18 cellular contexts compared by ENCODE assay signal in genomic region chr4:20046179-20046578, GRCh38.
DNase-seq lines count a peak whose midpoint lies in the region; ATAC-seq and TF ChIP-seq lines count a peak whose summit lies in the region.
"Had no signal": no experiment of that assay in that cellular context is flagged by ENCODE, and none has a peak within 500 bp of the region (broad histone marks: within the 10 kb centered on the region; RNA-seq: fewer than 3 reads in every experiment).

No MANE protein-coding gene starts in this region.

- no peak overlapping the region for H2AK5ac ChIP-seq in IMR-90 (ENCODE audit: low read depth, low read length)

- no peak for ATAC-seq in IMR-90 (ENCODE audit: low read depth)
- ATAC-seq: CD8-positive, alpha-beta T cell had no signal

- no peak overlapping the region for H3K56ac ChIP-seq in IMR-90 (ENCODE audit: extremely low read depth, insufficient read depth, low read length)

- DNase-seq in IMR-90: no peak
- peak; percentile 46 for DNase-seq in amniotic epithelial cell (ENCODE audit: low read depth)
- peak; percentile 13 for DNase-seq in iris pigment epithelial cell (ENCODE audit: low read depth)
- no peak for DNase-seq in nephron progenitor cell
- DNase-seq in brain microvascular endothelial cell: no peak
- no peak for DNase-seq in iPS-NIHi11 (ENCODE audit: low spot score)
- no peak for DNase-seq in stomach
- no peak for DNase-seq in HCEC 1CT
- DNase-seq: Calu3; CD8-positive, alpha-beta T cell; DMS79 treated with DMSO at 0.1 percent for 48 hours; GF-D8; HFFc6; KBM-7 had no signal

- H3K9me3 Mint-ChIP-seq in nephron progenitor cell: no peaks in the 10 kb centered on the region
- H3K9me3 Mint-ChIP-seq: HFFc6 had no signal

- in situ Hi-C loops in IMR-90 (cut with MboI; ENCODE audit: low sequenced_read_pairs): no loop called here
- in situ Hi-C loops in brain microvascular endothelial cell (cut with HindIII; ENCODE audit: low pct_ligation_motif_present, low sequenced_read_pairs): no loop called here

- H3K4me1 ChIP-seq in IMR-90 (ENCODE audit: control insufficient read depth, insufficient read depth, low read length): no peaks in the 10 kb centered on the region
- no peaks in the 10 kb centered on the region for H3K4me1 ChIP-seq in stomach
- H3K4me1 ChIP-seq: HAP-1 had no signal

- no peak overlapping the region for H3K4ac ChIP-seq in IMR-90 (ENCODE audit: low read depth, low read length)

- peak overlapping the region; percentile 12 for H3K27ac Mint-ChIP-seq in nephron progenitor cell
- H3K27ac Mint-ChIP-seq: B cell; CD8-positive, alpha-beta T cell; HFFc6; IgD-negative memory B cell had no signal

- no TSS peak for BruUV-seq in IMR-90 (replicated peaks; lab: Mats Ljungman, UMichigan)

- TF ChIP-seq POLR2A in IMR-90 (IDR thresholded peaks at IDR 0.05; ENCODE audit: low read depth, low read length) (no peak), stomach (IDR thresholded peaks at IDR 0.05) (no peak)

- POLR2A ChIA-PET in IMR-90 (lab: Charles Lee; ENCODE audit: unreplicated experiment): no interaction called here

- H4K20me1 ChIP-seq in IMR-90 (ENCODE audit: insufficient read depth, low read length): no peaks in the 10 kb centered on the region
- H4K20me1 ChIP-seq: BLaER1 treated with 17β-estradiol and CSF1 and Interleukin-3, amounts not matched to agents 10 nM and 100 nM had no signal

- H3K9me3 ChIP-seq in IMR-90 (ENCODE audit: control insufficient read depth, insufficient read depth, low read length) (no peaks in the 10 kb centered on the region), stomach (no peaks in the 10 kb centered on the region)
- H3K9me3 ChIP-seq: BLaER1 treated with 17β-estradiol and CSF1 and Interleukin-3, amounts not matched to agents 10 nM and 100 nM; HAP-1 had no signal

- dilution Hi-C loops in IMR-90 (cut with HindIII; ENCODE audit: low sequenced_read_pairs, unreplicated experiment): no loop called here

- no peaks in the 10 kb centered on the region for H3K36me3 ChIP-seq in IMR-90 (ENCODE audit: control insufficient read depth, insufficient read depth, low read length)
- H3K36me3 ChIP-seq in brain microvascular endothelial cell (replicated peaks): no peaks in the 10 kb centered on the region
- no peaks in the 10 kb centered on the region for H3K36me3 ChIP-seq in stomach
- H3K36me3 ChIP-seq: BLaER1 treated with 17β-estradiol and CSF1 and Interleukin-3, amounts not matched to agents 10 nM and 100 nM; HAP-1 had no signal

- no peak overlapping the region for H2AK9ac ChIP-seq in IMR-90 (replicated peaks; ENCODE audit: low read depth, low read length, poor library complexity)

- H2BK20ac ChIP-seq in IMR-90 (ENCODE audit: low read depth, low read length): no peak overlapping the region

- H3K4me3 Mint-ChIP-seq in nephron progenitor cell: no peak overlapping the region
- H3K4me3 Mint-ChIP-seq: B cell; CD8-positive, alpha-beta T cell; HFFc6 had no signal

- no peak overlapping the region for H3K4me2 ChIP-seq in IMR-90 (ENCODE audit: low read depth, low read length)
- H3K4me2 ChIP-seq: BLaER1 treated with 17β-estradiol and CSF1 and Interleukin-3, amounts not matched to agents 10 nM and 100 nM had no signal

- no peak overlapping the region for H4K91ac ChIP-seq in IMR-90 (ENCODE audit: insufficient read depth, low read depth, low read length)

- no peaks in the 10 kb centered on the region for H3K27me3 Mint-ChIP-seq in nephron progenitor cell (ENCODE audit: low read depth, poor library complexity)
- H3K27me3 Mint-ChIP-seq: B cell, IgD-negative memory B cell had no signal

- no peak for TF ChIP-seq EP300 in stomach (IDR thresholded peaks at IDR 0.05)

- H3K14ac ChIP-seq in IMR-90 (replicated peaks; ENCODE audit: low read depth, low read length): no peak overlapping the region

- H2BK15ac ChIP-seq in IMR-90 (ENCODE audit: low read depth, low read length): no peak overlapping the region

- no peak overlapping the region for H3K27ac ChIP-seq in IMR-90 (ENCODE audit: insufficient read depth, low read length)
- no peak overlapping the region for H3K27ac ChIP-seq in brain microvascular endothelial cell
- no peak overlapping the region for H3K27ac ChIP-seq in stomach
- H3K27ac ChIP-seq: BLaER1 treated with 17β-estradiol and CSF1 and Interleukin-3, amounts not matched to agents 10 nM and 100 nM had no signal

- H4K5ac ChIP-seq in IMR-90 (ENCODE audit: low read depth, low read length): no peak overlapping the region

- intact Hi-C loops in IMR-90 (cut with micrococcal nuclease): no loop called here
- intact Hi-C loops in stomach (cut with DNase I; ENCODE audit: low total_unique reads): no loop called here

- H2BK120ac ChIP-seq in IMR-90 (ENCODE audit: low read depth, low read length): no peak overlapping the region

- CTCF ChIA-PET in IMR-90 (lab: Yijun Ruan, JAX): no interaction called here

- no peak for TF ChIP-seq CTCF in IMR-90 (conservative IDR thresholded peaks at IDR 0.05; ENCODE audit: low read depth, low read length)
- TF ChIP-seq CTCF in nephron progenitor cell (IDR thresholded peaks at IDR 0.05): no peak
- TF ChIP-seq CTCF in brain microvascular endothelial cell (IDR thresholded peaks at IDR 0.05; ENCODE audit: low read depth, low read length, missing control alignments): no peak
- TF ChIP-seq CTCF in stomach (IDR thresholded peaks at IDR 0.05): no peak

- no peak overlapping the region for H2AFZ ChIP-seq in IMR-90 (replicated peaks; ENCODE audit: low read length, poor library complexity)

- no peaks in the 10 kb centered on the region for H3K27me3 ChIP-seq in IMR-90 (ENCODE audit: control insufficient read depth, insufficient read depth, low read length)
- H3K27me3 ChIP-seq in brain microvascular endothelial cell (replicated peaks): no peaks in the 10 kb centered on the region
- no peaks in the 10 kb centered on the region for H3K27me3 ChIP-seq in stomach
- H3K27me3 ChIP-seq: BLaER1 treated with 17β-estradiol and CSF1 and Interleukin-3, amounts not matched to agents 10 nM and 100 nM had no signal

- no peak for TF ChIP-seq RAD21 in IMR-90 (IDR thresholded peaks at IDR 0.05; ENCODE audit: low read length)

- H3K79me1 ChIP-seq in IMR-90 (ENCODE audit: low read depth in 1 of 2, low read length in 2 of 2): no peaks in the 10 kb centered on the region

- H3K23ac ChIP-seq in IMR-90 (ENCODE audit: low read depth, low read length): no peak overlapping the region

- H3K9me1 ChIP-seq in IMR-90 (ENCODE audit: insufficient read depth, low read length): no peaks in the 10 kb centered on the region

- H3K4me1 Mint-ChIP-seq in nephron progenitor cell: no peaks in the 10 kb centered on the region
- H3K4me1 Mint-ChIP-seq: B cell, IgD-negative memory B cell had no signal

- H2BK5ac ChIP-seq in IMR-90 (ENCODE audit: low read depth, low read length, poor library complexity, severe bottlenecking): no peak overlapping the region

- H3K9ac ChIP-seq in IMR-90 (ENCODE audit: low read depth, low read length): no peak overlapping the region
- H3K9ac ChIP-seq: BLaER1 treated with 17β-estradiol and CSF1 and Interleukin-3, amounts not matched to agents 10 nM and 100 nM had no signal

- H3K36me3 Mint-ChIP-seq in nephron progenitor cell (ENCODE audit: low read depth): no peaks in the 10 kb centered on the region
- H3K36me3 Mint-ChIP-seq: CD8-positive, alpha-beta T cell; IgD-negative memory B cell had no signal

- H4K8ac ChIP-seq in IMR-90 (ENCODE audit: low read depth in 2 of 2, low read length in 2 of 2): no peak overlapping the region

- no CpG with 5 or more reads among the region's 4 CpGs for WGBS in IMR-90 (ENCODE audit: extremely low coverage in 2 of 2, insufficient read length in 1 of 2), 2 experiments
- 82 to 95% (median 88%) methylated on average over 4 of the region's 4 CpGs for WGBS in stomach, 5 donors

- no peak overlapping the region for H3K18ac ChIP-seq in IMR-90 (ENCODE audit: low read depth, low read length)

- H3K4me3 ChIP-seq in IMR-90 (ENCODE audit: insufficient read depth, low read depth, low read length): no peak overlapping the region
- H3K4me3 ChIP-seq in brain microvascular endothelial cell (ENCODE audit: low read depth, low read length): no peak overlapping the region
- no peak overlapping the region for H3K4me3 ChIP-seq in stomach
- H3K4me3 ChIP-seq: BLaER1 treated with 17β-estradiol and CSF1 and Interleukin-3, amounts not matched to agents 10 nM and 100 nM; HAP-1 had no signal

TF ChIP-seq in IMR-90, 13 proteins besides CTCF, POLR2A, EP300 and RAD21:
- TF ChIP-seq CEBPB (IDR thresholded peaks at IDR 0.05; ENCODE audit: low read depth, low read length) (peak; percentile 75), NFE2L2 (IDR thresholded peaks at IDR 0.05; ENCODE audit: low read depth, low read length) (no peak)

Comparison
In these comparisons a context has a peak if more than half of its experiments do, and no peak if none do; other contexts are left out.
1. DNase-seq: peak in amniotic epithelial cell (single experiment) and iris pigment epithelial cell (single experiment); none in IMR-90 (single experiment), nephron progenitor cell (single experiment), brain microvascular endothelial cell (single experiment), iPS-NIHi11 (single experiment), stomach (single experiment) and HCEC 1CT (single experiment).